In genomic region chr1:158998781-158999161, GRCh38 we compare ENCODE assay signal across 8 cellular contexts. TPM values are rescaled to one million over a fixed set of nuclear protein-coding genes. Genes with fewer than 3 reads are reported as not detected.
A peak's percentile ranks its signal among the peaks of the same experiment; 100 is the strongest.
DNase-seq lines count a peak whose midpoint lies in the region; ATAC-seq and TF ChIP-seq lines count a peak whose summit lies in the region.

No MANE protein-coding gene starts in this region.

- H3K27me3 Mint-ChIP-seq in activated CD4-positive, alpha-beta T cell treated with anti-CD3 and anti-CD28 coated beads, Interleukin-2, amount 10 ng/mL, durations not matched to agents 24 days and 14 days: no peaks in the 10 kb centered on the region
- peaks cover 0 to 3% (median 0%) of the 10 kb centered on the region in 5 donors for H3K27me3 Mint-ChIP-seq in naive thymus-derived CD8-positive, alpha-beta T cell

- H3K79me2 ChIP-seq in DOHH2 (ENCODE audit: control insufficient read depth, low read length): no peaks in the 10 kb centered on the region

- H3K36me3 Mint-ChIP-seq in activated CD4-positive, alpha-beta T cell treated with anti-CD3 and anti-CD28 coated beads, Interleukin-2, amount 10 ng/mL, durations not matched to agents 24 days and 14 days (ENCODE audit: low read depth): peaks cover 19% of the 10 kb centered on the region
- peaks cover 0 to 1% (median 0%) of the 10 kb centered on the region in 3 donors for H3K36me3 Mint-ChIP-seq in naive thymus-derived CD8-positive, alpha-beta T cell

- H3K4me1 Mint-ChIP-seq in activated CD4-positive, alpha-beta T cell treated with anti-CD3 and anti-CD28 coated beads, Interleukin-2, amount 10 ng/mL, durations not matched to agents 24 days and 14 days: peaks cover 32% of the 10 kb centered on the region
- peaks cover 4 to 32% (median 12%) of the 10 kb centered on the region in 4 donors for H3K4me1 Mint-ChIP-seq in naive thymus-derived CD8-positive, alpha-beta T cell

- in situ Hi-C loops in HAP-1 (cut with MboI; ENCODE audit: low sequenced_read_pairs): no loop called here

- H3K9me3 ChIP-seq in DOHH2 (ENCODE audit: control insufficient read depth, insufficient read depth, low read length) (no peaks in the 10 kb centered on the region), HAP-1 (no peaks in the 10 kb centered on the region)

- H3K27ac Mint-ChIP-seq in activated CD4-positive, alpha-beta T cell treated with anti-CD3 and anti-CD28 coated beads, Interleukin-2, amount 10 ng/mL, durations not matched to agents 24 days and 14 days: no peak overlapping the region
- H3K27ac Mint-ChIP-seq in naive thymus-derived CD8-positive, alpha-beta T cell: peak overlapping the region in 2 of 10 donors; percentile 10 to 87

- no peaks in the 10 kb centered on the region for H4K20me1 ChIP-seq in DOHH2 (ENCODE audit: control insufficient read depth, insufficient read depth, low read depth, low read length)

- no peaks in the 10 kb centered on the region for H3K9me2 ChIP-seq in DOHH2 (replicated peaks; ENCODE audit: control insufficient read depth, low read length)

- peak; percentile 31 to 40 for DNase-seq in HAP-1 (ENCODE audit: low spot score in 2 of 2)
- peak; percentile 38 for DNase-seq in NCI-H2171 treated with DMSO at 0.1 percent for 48 hours (lab: John Stamatoyannopoulos, UW)
- peak; percentile 87 for DNase-seq in activated CD4-positive, alpha-beta T cell treated with anti-CD3 and anti-CD28 coated beads, Interleukin-2, amount 10 ng/mL, durations not matched to agents 24 days and 14 days
- peak; percentile 68 for DNase-seq in fibroblast of mammary gland (ENCODE audit: low read depth)
- DNase-seq in naive thymus-derived CD8-positive, alpha-beta T cell: peak in 9 of 10 donors; percentile 4 to 72 (median 55)
- no peak for DNase-seq in islet precursor cell

- H3K4me2 ChIP-seq in DOHH2 (ENCODE audit: low read length): peak overlapping the region; percentile 41; the same call in 1 of the 2 replicates

- H3K36me3 ChIP-seq in DOHH2 (ENCODE audit: control insufficient read depth, low read length) (no peaks in the 10 kb centered on the region), HAP-1 (replicated peaks) (no peaks in the 10 kb centered on the region)

- H3K4me1 ChIP-seq in DOHH2 (ENCODE audit: control insufficient read depth, low read length): peaks cover 20% of the 10 kb centered on the region
- no peaks in the 10 kb centered on the region for H3K4me1 ChIP-seq in HAP-1

- peak; percentile 76 for TF ChIP-seq CTCF in DOHH2 (IDR thresholded peaks at IDR 0.05; ENCODE audit: low read depth, low read length, poor library complexity, severe bottlenecking)
- TF ChIP-seq CTCF in fibroblast of mammary gland (conservative IDR thresholded peaks at IDR 0.05; ENCODE audit: control insufficient read depth, insufficient read depth, low read depth, low read length): peak; percentile 91

- no peak overlapping the region for H3K4me3 ChIP-seq in DOHH2 (ENCODE audit: low read length)
- H3K4me3 ChIP-seq in HAP-1: no peak overlapping the region
- peak overlapping the region; percentile 67 for H3K4me3 ChIP-seq in fibroblast of mammary gland (ENCODE audit: control insufficient read depth, low read depth, low read length)

- POLR2A ChIA-PET in naive thymus-derived CD8-positive, alpha-beta T cell (lab: Charles Lee): interaction anchor here (1.3 kb wide), 1 partner anchor 11 kb away, joined by 7 read pairs; the partner anchor contains the start of gene IFI16

- H3K9me3 Mint-ChIP-seq in activated CD4-positive, alpha-beta T cell treated with anti-CD3 and anti-CD28 coated beads, Interleukin-2, amount 10 ng/mL, durations not matched to agents 24 days and 14 days: peaks cover 9% of the 10 kb centered on the region
- peaks cover 0 to 1% (median 0%) of the 10 kb centered on the region in 9 donors for H3K9me3 Mint-ChIP-seq in naive thymus-derived CD8-positive, alpha-beta T cell

- H3K27me3 ChIP-seq in DOHH2 (ENCODE audit: control insufficient read depth, low read length): no peaks in the 10 kb centered on the region
- no peaks in the 10 kb centered on the region for H3K27me3 ChIP-seq in HAP-1 (ENCODE audit: low read depth)

- peak overlapping the region; percentile 7 for H3K4me3 Mint-ChIP-seq in activated CD4-positive, alpha-beta T cell treated with anti-CD3 and anti-CD28 coated beads, Interleukin-2, amount 10 ng/mL, durations not matched to agents 24 days and 14 days
- peak overlapping the region in 5 of 10 donors; percentile 8 to 46 (median 27) for H3K4me3 Mint-ChIP-seq in naive thymus-derived CD8-positive, alpha-beta T cell

- intact Hi-C loops in activated CD4-positive, alpha-beta T cell treated with anti-CD3 and anti-CD28 coated beads, Interleukin-2, amount 10 ng/mL, durations not matched to agents 24 days and 14 days (cut with micrococcal nuclease): loop anchor here (1.0 to 2.0 kb wide), 3 partner anchors 206 to 795 kb away; no protein-coding TSS in a partner anchor

- peak; percentile 65 to 72 for ATAC-seq in naive thymus-derived CD8-positive, alpha-beta T cell
- no peak for ATAC-seq in HG03095 (IDR thresholded peaks at IDR 0.05; ENCODE audit: unreplicated experiment)

- H3F3A ChIP-seq in DOHH2 (ENCODE audit: control insufficient read depth, insufficient read depth): no peaks in the 10 kb centered on the region

- H3K27ac ChIP-seq in DOHH2 (ENCODE audit: low read depth, low read length): no peak overlapping the region

RNA-seq across cellular contexts. Expression of gene IFI16, which starts 10.9 kb away (rescaled TPM):
- total RNA-seq in activated CD4-positive, alpha-beta T cell treated with anti-CD3 and anti-CD28 coated beads, Interleukin-2, amount 10 ng/mL, durations not matched to agents 24 days and 14 days: 217 and 223 TPM in 2 replicates
- total RNA-seq in naive thymus-derived CD8-positive, alpha-beta T cell: 10 to 100 TPM; 83.4 to 89.8 TPM
- 10 to 100 TPM; 49.2 to 55.2 (median 53.5) TPM for polyA plus RNA-seq in naive thymus-derived CD8-positive, alpha-beta T cell
